8 cellular contexts compared by ENCODE assay signal in the genomic region with DNA sequence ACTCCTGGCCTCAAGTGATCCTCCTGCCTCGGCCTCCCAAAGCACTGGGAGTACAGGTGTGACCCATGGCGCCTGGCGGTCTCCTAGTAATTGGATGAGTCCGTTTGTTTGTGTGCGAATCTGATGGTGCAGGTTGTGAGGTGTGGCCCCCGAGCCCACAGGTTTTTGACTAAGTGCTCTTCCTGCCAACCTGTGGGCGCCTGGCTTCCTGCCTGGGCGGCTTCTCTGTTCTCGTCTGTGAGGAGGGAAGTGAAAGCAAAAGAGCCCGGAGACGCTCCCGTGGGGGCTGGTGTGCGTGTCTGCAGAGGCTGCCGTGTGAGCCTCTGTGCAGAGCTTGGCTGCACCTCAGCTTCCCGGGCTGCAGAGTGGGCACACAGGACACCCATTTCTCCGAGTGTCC. TPM values are rescaled to one million over a fixed set of nuclear protein-coding genes. Genes with fewer than 3 reads are reported as not detected.
DNase-seq lines count a peak whose midpoint lies in the region; ATAC-seq, FAIRE-seq and TF ChIP-seq lines count a peak whose summit lies in the region.

No MANE protein-coding gene starts in this region.

- peak overlapping the region in 1 of 3 donors; percentile 11 for H3K4me3 ChIP-seq in right lobe of liver

- H4K91ac ChIP-seq in H9 (ENCODE audit: insufficient read length, low read depth, low read length), result no peak overlapping the region

- no peak overlapping the region for H3K18ac ChIP-seq in H9 (ENCODE audit: insufficient read length, low read depth, low read length)

- ATAC-seq in HG02973 (IDR thresholded peaks at IDR 0.05; ENCODE audit: unreplicated experiment) (peak; percentile 49), right lobe of liver (peak; percentile 40 to 64 (median 58))
- peak; percentile 89 for ATAC-seq in stimulated activated effector memory CD8-positive, alpha-beta T cell treated with anti-CD3 and anti-CD28 coated beads, Interleukin-12 subunit alpha, Interleukin-12 subunit beta, amount 100 ng/mL, for 72 hours

- no peak for TF ChIP-seq CTCF in RWPE1 (conservative IDR thresholded peaks at IDR 0.05; ENCODE audit: low read depth)
- TF ChIP-seq CTCF in right lobe of liver (IDR thresholded peaks at IDR 0.05), result no peak
- TF ChIP-seq CTCF in H9 (conservative IDR thresholded peaks at IDR 0.05), result no peak
- TF ChIP-seq CTCF in glutamatergic neuron (IDR thresholded peaks at IDR 0.05; ENCODE audit: partially characterized antibody, unreplicated experiment), result no peak

- H3K4me1 Mint-ChIP-seq in stimulated activated effector memory CD8-positive, alpha-beta T cell treated with anti-CD3 and anti-CD28 coated beads, Interleukin-12 subunit alpha, Interleukin-12 subunit beta, amount 100 ng/mL, for 72 hours, result peaks cover 61% of the 10 kb centered on the region
- H3K4me1 Mint-ChIP-seq in H9, result peaks cover 2 to 10% of the 10 kb centered on the region in 2 experiments; a peak in 2 of 4 replicates
- H3K4me1 Mint-ChIP-seq in glutamatergic neuron (ENCODE audit: low read depth, unreplicated experiment), result no peaks in the 10 kb centered on the region

- H2AK5ac ChIP-seq in H9 (ENCODE audit: insufficient read length, low read length), result no peak overlapping the region

- no peak overlapping the region for H3K4ac ChIP-seq in H9 (ENCODE audit: low read depth, low read length)

- H4K8ac ChIP-seq in H9 (replicated peaks; ENCODE audit: insufficient read length, low read depth, low read length), result no peak overlapping the region

- H3K36me3 Mint-ChIP-seq in stimulated activated effector memory CD8-positive, alpha-beta T cell treated with anti-CD3 and anti-CD28 coated beads, Interleukin-12 subunit alpha, Interleukin-12 subunit beta, amount 100 ng/mL, for 72 hours, result peaks cover 100% of the 10 kb centered on the region
- H3K36me3 Mint-ChIP-seq in H9 (ENCODE audit: insufficient read depth in 1 of 3, low read depth in 3 of 3), result peaks cover 9 to 49% (median 40%) of the 10 kb centered on the region in 3 experiments
- peaks cover under 1% of the 10 kb centered on the region for H3K36me3 Mint-ChIP-seq in glutamatergic neuron (ENCODE audit: unreplicated experiment)

- no peak overlapping the region for H2BK20ac ChIP-seq in H9 (ENCODE audit: low read depth, low read length, poor library complexity, severe bottlenecking)

- H3K9ac ChIP-seq in H9 (ENCODE audit: extremely low read depth, insufficient read length, low read length), result no peak overlapping the region

- no peaks in the 10 kb centered on the region for H3K23me2 ChIP-seq in H9 (ENCODE audit: insufficient read length, low read depth, low read length, poor library complexity, severe bottlenecking)

- no peaks in the 10 kb centered on the region for H3K79me1 ChIP-seq in H9 (ENCODE audit: insufficient read depth, low read depth, low read length, poor library complexity, severe bottlenecking)

- no peak overlapping the region for H2BK15ac ChIP-seq in H9 (ENCODE audit: low read depth, low read length)

- H3K27me3 Mint-ChIP-seq in H9 (ENCODE audit: low read depth), result peaks cover 7% of the 10 kb centered on the region
- H3K27me3 Mint-ChIP-seq in glutamatergic neuron (ENCODE audit: unreplicated experiment), result peaks cover 4% of the 10 kb centered on the region

- no peak for TF ChIP-seq POLR2A in right lobe of liver (IDR thresholded peaks at IDR 0.05)

- H4K5ac ChIP-seq in H9 (ENCODE audit: insufficient read length, low read depth, low read length), result no peak overlapping the region

- WGBS in right lobe of liver (ENCODE audit: insufficient coverage, low coverage, low lambda C conversion rate, missing lambda C conversion rate), result 30% methylated on average over 13 of the region's 16 CpGs
- no CpG with 5 or more reads among the region's 16 CpGs for WGBS in H9 (ENCODE audit: extremely low coverage, insufficient read length, low lambda C conversion rate)

- intact Hi-C loops in right lobe of liver (cut with DNase I), result no loop called here

- no peak overlapping the region for H2BK5ac ChIP-seq in H9 (ENCODE audit: insufficient read length, low read length)

- H3K23ac ChIP-seq in H9 (ENCODE audit: insufficient read length, low read depth, low read length), result no peak overlapping the region

- no peak overlapping the region for H3K14ac ChIP-seq in H9 (ENCODE audit: insufficient read depth, low read length)

- DNase-seq in GM18507 (ENCODE audit: extremely low spot score, insufficient read length, low read depth), result peak; percentile 80
- peak; percentile 33 for DNase-seq in RWPE1 (ENCODE audit: low spot score)
- peak; percentile 90 for DNase-seq in activated gamma-delta T cell treated with anti-CD3 and anti-CD28 coated beads, Interleukin-2, amount 50 U/mL, for 16 hours (ENCODE audit: low read depth)
- DNase-seq in right lobe of liver, result peak in 2 of 3 donors; percentile 81
- DNase-seq in stimulated activated effector memory CD8-positive, alpha-beta T cell treated with anti-CD3 and anti-CD28 coated beads, Interleukin-12 subunit alpha, Interleukin-12 subunit beta, amount 100 ng/mL, for 72 hours (ENCODE audit: low spot score in 2 of 2), result peak; percentile 68 to 91
- DNase-seq in H9, result no peak
- DNase-seq in glutamatergic neuron, result no peak

- no peak overlapping the region for H2BK12ac ChIP-seq in H9 (ENCODE audit: insufficient read length, low read depth, low read length)

- H4K20me1 ChIP-seq in H9 (ENCODE audit: control insufficient read depth, insufficient read depth, insufficient read length), result no peaks in the 10 kb centered on the region

- H3T11ph ChIP-seq in H9 (ENCODE audit: low read length), result no peak overlapping the region

- H2AFZ ChIP-seq in H9 (ENCODE audit: low read length), result no peak overlapping the region

- POLR2A ChIA-PET in RWPE1 (lab: Yijun Ruan, JAX; ENCODE audit: low non-redundant PET), result interaction anchor here (0.7 to 0.8 kb wide), 2 partner anchors 13 to 79 kb away, joined by 5 to 6 read pairs; no protein-coding TSS in a partner anchor

- H3K4me3 Mint-ChIP-seq in stimulated activated effector memory CD8-positive, alpha-beta T cell treated with anti-CD3 and anti-CD28 coated beads, Interleukin-12 subunit alpha, Interleukin-12 subunit beta, amount 100 ng/mL, for 72 hours, result peak overlapping the region; percentile 69
- H3K4me3 Mint-ChIP-seq in H9, result no peak overlapping the region
- no peak overlapping the region for H3K4me3 Mint-ChIP-seq in glutamatergic neuron (ENCODE audit: unreplicated experiment)

- no peaks in the 10 kb centered on the region for H3K9me3 ChIP-seq in right lobe of liver
- no peaks in the 10 kb centered on the region for H3K9me3 ChIP-seq in H9 (ENCODE audit: control insufficient read depth, low read depth, low read length)

- CTCF ChIA-PET in RWPE1 (lab: Yijun Ruan, JAX), result interaction anchor here (0.6 kb wide), 3 partner anchors 17 to 47 kb away, joined by 3 to 9 read pairs (median 5); no protein-coding TSS in a partner anchor

- H3K4me1 ChIP-seq in right lobe of liver, result peaks cover 0 to 21% (median 6%) of the 10 kb centered on the region in 4 donors
- no peaks in the 10 kb centered on the region for H3K4me1 ChIP-seq in H9 (ENCODE audit: insufficient read depth, low read length)

- H3K27ac ChIP-seq in RWPE1 (peak overlapping the region; percentile 66), right lobe of liver (no peak overlapping the region), H9 (ENCODE audit: insufficient read length, low read depth, low read length) (no peak overlapping the region)

- H3K27ac Mint-ChIP-seq in stimulated activated effector memory CD8-positive, alpha-beta T cell treated with anti-CD3 and anti-CD28 coated beads, Interleukin-12 subunit alpha, Interleukin-12 subunit beta, amount 100 ng/mL, for 72 hours, result peak overlapping the region; percentile 86
- no peak overlapping the region for H3K27ac Mint-ChIP-seq in H9
- no peak overlapping the region for H3K27ac Mint-ChIP-seq in glutamatergic neuron (ENCODE audit: unreplicated experiment)

- no peaks in the 10 kb centered on the region for H3K36me3 ChIP-seq in right lobe of liver

- peak; percentile 98 for FAIRE-seq in GM18507 (lab: Jason Lieb, UNC)

- H3K4me2 ChIP-seq in H9 (ENCODE audit: insufficient read depth, insufficient read length, low read length), result no peak overlapping the region

- H3K27me3 ChIP-seq in right lobe of liver, result no peaks in the 10 kb centered on the region
- H3K27me3 ChIP-seq in H9 (ENCODE audit: insufficient read depth, low read length), result no peaks in the 10 kb centered on the region

- no peaks in the 10 kb centered on the region for H3K79me2 ChIP-seq in H9 (ENCODE audit: insufficient read depth, low read length)

- H3K56ac ChIP-seq in H9 (ENCODE audit: insufficient read length, low read depth, low read length), result no peak overlapping the region

- no peaks in the 10 kb centered on the region for H3K9me3 Mint-ChIP-seq in stimulated activated effector memory CD8-positive, alpha-beta T cell treated with anti-CD3 and anti-CD28 coated beads, Interleukin-12 subunit alpha, Interleukin-12 subunit beta, amount 100 ng/mL, for 72 hours
- H3K9me3 Mint-ChIP-seq in H9 (no peaks in the 10 kb centered on the region), glutamatergic neuron (ENCODE audit: unreplicated experiment) (no peaks in the 10 kb centered on the region)

- no peak overlapping the region for H2BK120ac ChIP-seq in H9 (ENCODE audit: low read depth, low read length, poor library complexity, severe bottlenecking)

RNA-seq across cellular contexts. Expression of a gene that starts 10.0 kb away (rescaled TPM):
- total RNA-seq in right lobe of liver (1 to 10 TPM; 4.2 to 10.0 (median 7.3) TPM), H9 (2021) (35.0 and 39.8 TPM in 2 replicates), glutamatergic neuron (ENCODE audit: unreplicated experiment) (1.7 TPM)

RNA-seq across cellular contexts. Expression of a gene that starts 18.2 kb away (rescaled TPM):
- total RNA-seq in right lobe of liver (100 to 1,000 TPM; 112 to 256 (median 131) TPM), H9 (2021) (261 and 272 TPM in 2 replicates), glutamatergic neuron (ENCODE audit: unreplicated experiment) (140 TPM)

RNA-seq across cellular contexts. Expression of a gene that starts 26.8 kb away (rescaled TPM):
- total RNA-seq in right lobe of liver (100 to 1,000 TPM; 204 to 389 (median 212) TPM), H9 (2021) (355 and 363 TPM in 2 replicates), glutamatergic neuron (ENCODE audit: unreplicated experiment) (210 TPM)

RNA-seq across cellular contexts. Expression of a gene that starts 37.0 kb away (rescaled TPM):
- total RNA-seq in right lobe of liver, result 10 to 100 TPM in 3 of 6 experiments, 1 to 10 TPM in 3; 4.8 to 14.6 (median 9.1) TPM
- total RNA-seq in H9 (2021), result 28.3 and 34.6 TPM in 2 replicates
- 110 TPM for total RNA-seq in glutamatergic neuron (ENCODE audit: unreplicated experiment)

RNA-seq across cellular contexts. Expression of a gene that starts 50.5 kb away (rescaled TPM):
- 10 to 100 TPM; 16.4 to 53.8 (median 22.2) TPM for total RNA-seq in right lobe of liver
- total RNA-seq in H9 (2021), result 524 and 529 TPM in 2 replicates
- total RNA-seq in glutamatergic neuron (ENCODE audit: unreplicated experiment), result 117 TPM

Comparison
In these comparisons a context has a peak if more than half of its experiments do, and no peak if none do; other contexts are left out.
1. DNase-seq: peak in GM18507 (single experiment), RWPE1 (single experiment), activated gamma-delta T cell treated with anti-CD3 and anti-CD28 coated beads, Interleukin-2, amount 50 U/mL, for 16 hours (single experiment), right lobe of liver (2 of 3) and stimulated activated effector memory CD8-positive, alpha-beta T cell treated with anti-CD3 and anti-CD28 coated beads, Interleukin-12 subunit alpha, Interleukin-12 subunit beta, amount 100 ng/mL, for 72 hours (2 of 2); none in H9 (single experiment) and glutamatergic neuron (single experiment).
2. Peak in every context shown above with its lines, with median percentiles within 50 percentile points of each other: ATAC-seq.